ENCODE assay signal across 10 cellular contexts in the genomic region with DNA sequence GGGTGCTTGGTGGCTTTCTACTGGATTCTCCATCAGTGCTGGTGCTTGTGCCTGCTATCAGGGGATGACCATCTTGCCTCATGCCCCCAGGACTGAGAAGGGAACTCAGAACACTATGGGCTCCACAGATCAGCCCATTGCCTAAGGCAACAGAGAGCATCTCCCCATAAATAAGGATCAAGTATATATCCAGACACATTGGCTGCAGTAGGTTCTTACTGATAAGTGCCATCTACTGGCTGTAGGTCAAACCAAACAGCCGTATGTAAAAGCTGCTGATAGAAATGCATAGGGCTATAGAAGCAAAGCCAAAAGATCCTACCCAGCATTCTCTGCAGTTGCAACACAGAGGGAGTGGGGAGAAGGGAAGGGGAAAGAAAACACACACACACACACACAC.
DNase-seq lines count a peak whose midpoint lies in the region; ATAC-seq and TF ChIP-seq lines count a peak whose summit lies in the region.
"Had no signal": no experiment of that assay in that cellular context is flagged by ENCODE, and none has a peak within 500 bp of the region (broad histone marks: within the 10 kb centered on the region; RNA-seq: fewer than 3 reads in every experiment).

No MANE protein-coding gene starts in this region.

- no peak overlapping the region for H3K4me2 ChIP-seq in GM23338

- H2AFZ ChIP-seq in GM23338: no peak overlapping the region

- no peak overlapping the region; the same call in 1 of the 2 replicates for H3K27ac Mint-ChIP-seq in GM23338

- no peaks in the 10 kb centered on the region for H3K27me3 ChIP-seq in GM23338 (ENCODE audit: insufficient read depth)
- no peaks in the 10 kb centered on the region for H3K27me3 ChIP-seq in iPS DF 6.9 (ENCODE audit: control insufficient read depth, insufficient read depth, low read length)
- H3K27me3 ChIP-seq in gastrocnemius medialis: no peaks in the 10 kb centered on the region
- no peaks in the 10 kb centered on the region for H3K27me3 ChIP-seq in ascending aorta
- H3K27me3 ChIP-seq: neutrophil had no signal

- H3K4me3 ChIP-seq in GM23338: no peak overlapping the region
- no peak overlapping the region for H3K4me3 ChIP-seq in iPS DF 6.9 (ENCODE audit: low read length)
- H3K4me3 ChIP-seq in gastrocnemius medialis: no peak overlapping the region
- H3K4me3 ChIP-seq in ascending aorta: no peak overlapping the region

- H3K36me3 ChIP-seq in GM23338 (ENCODE audit: insufficient read depth) (no peaks in the 10 kb centered on the region; the same call in 1 of the 2 replicates), iPS DF 6.9 (ENCODE audit: control insufficient read depth, insufficient read depth, low read length) (no peaks in the 10 kb centered on the region), gastrocnemius medialis (no peaks in the 10 kb centered on the region), ascending aorta (no peaks in the 10 kb centered on the region)

- WGBS in iPS DF 6.9 (ENCODE audit: insufficient coverage, insufficient read length): no CpG with 5 or more reads among the region's 1 CpG

- TF ChIP-seq CTCF in GM12873 (IDR thresholded peaks at IDR 0.05; ENCODE audit: insufficient read depth, low read depth, low read length, missing control alignments): peak; percentile 49
- TF ChIP-seq CTCF in GM23338 (conservative IDR thresholded peaks at IDR 0.05; ENCODE audit: low read depth in 2 of 2): peak; percentile 51 to 66
- no peak for TF ChIP-seq CTCF in gastrocnemius medialis (IDR thresholded peaks at IDR 0.05 in 4 of 5, conservative IDR thresholded peaks at IDR 0.05 in 1 of 5)
- no peak for TF ChIP-seq CTCF in ascending aorta (IDR thresholded peaks at IDR 0.05)

- no peak overlapping the region for H3K4me3 Mint-ChIP-seq in GM23338
- H3K4me3 Mint-ChIP-seq: central memory CD8-positive, alpha-beta T cell had no signal

- peak; percentile 35 for DNase-seq in GM23338 (ENCODE audit: low spot score)
- peak; percentile 49 for DNase-seq in NCI-H69 (lab: John Stamatoyannopoulos, UW)
- DNase-seq in iPS DF 6.9 (ENCODE audit: low read depth, low spot score): peak; percentile 5
- DNase-seq in gastrocnemius medialis: no peak
- no peak for DNase-seq in cerebellar nuclear complex (lab: John Stamatoyannopoulos, UW)
- no peak for DNase-seq in ascending aorta (ENCODE audit: low spot score in 2 of 2)

- no peak overlapping the region for H3K27ac ChIP-seq in GM23338 (ENCODE audit: low read depth)
- no peak overlapping the region for H3K27ac ChIP-seq in iPS DF 6.9 (ENCODE audit: low read length)
- H3K27ac ChIP-seq in gastrocnemius medialis: no peak overlapping the region
- H3K27ac ChIP-seq in ascending aorta: no peak overlapping the region
- H3K27ac ChIP-seq: neutrophil had no signal

- no peaks in the 10 kb centered on the region for H3K9me3 ChIP-seq in iPS DF 6.9 (ENCODE audit: control insufficient read depth, insufficient read depth, low read length)
- no peaks in the 10 kb centered on the region for H3K9me3 ChIP-seq in gastrocnemius medialis
- H3K9me3 ChIP-seq in ascending aorta: no peaks in the 10 kb centered on the region
- H3K9me3 ChIP-seq: neutrophil had no signal

- H3K79me2 ChIP-seq in GM23338 (replicated peaks; ENCODE audit: insufficient read depth): no peaks in the 10 kb centered on the region

- H3K9me3 Mint-ChIP-seq in GM23338: peaks cover 4% of the 10 kb centered on the region

- H3K27me3 Mint-ChIP-seq in GM23338 (ENCODE audit: insufficient read depth, low read depth, poor library complexity): no peaks in the 10 kb centered on the region
- H3K27me3 Mint-ChIP-seq: central memory CD8-positive, alpha-beta T cell had no signal

- no peak for TF ChIP-seq POLR2A in gastrocnemius medialis (IDR thresholded peaks at IDR 0.05)

- H3K4me1 ChIP-seq in GM23338 (ENCODE audit: insufficient read depth) (peaks cover 2% of the 10 kb centered on the region; the same call in 1 of the 2 replicates), iPS DF 6.9 (ENCODE audit: control insufficient read depth, insufficient read depth, low read length) (0 out of 2 replicates have a peak, but pooled peaks cover 2% of the 10 kb centered on the region), gastrocnemius medialis (no peaks in the 10 kb centered on the region), ascending aorta (no peaks in the 10 kb centered on the region)

- H3K9me2 ChIP-seq in GM23338 (ENCODE audit: insufficient read depth): no peaks in the 10 kb centered on the region

- H3F3A ChIP-seq in GM23338 (replicated peaks; ENCODE audit: low read depth): no peaks in the 10 kb centered on the region

- H4K20me1 ChIP-seq in GM23338 (replicated peaks; ENCODE audit: insufficient read depth): no peaks in the 10 kb centered on the region

- peaks cover 11% of the 10 kb centered on the region for H3K4me1 Mint-ChIP-seq in GM23338
- H3K4me1 Mint-ChIP-seq: central memory CD8-positive, alpha-beta T cell had no signal

- in situ Hi-C loops in gastrocnemius medialis (cut with MboI; ENCODE audit: low sequenced_read_pairs in 4 of 4): no loop called here

- ATAC-seq in GM23338: peak; percentile 93
- ATAC-seq in gastrocnemius medialis: no peak
- ATAC-seq in HG03097 (IDR thresholded peaks at IDR 0.05; ENCODE audit: low FRiP score, unreplicated experiment): no peak

- intact Hi-C loops in gastrocnemius medialis (cut with DNase I; ENCODE audit: low total_unique reads): no loop called here
- intact Hi-C loops in ascending aorta (cut with DNase I): no loop called here

- peaks cover 13% of the 10 kb centered on the region for H3K36me3 Mint-ChIP-seq in GM23338 (ENCODE audit: low read depth)

TF ChIP-seq in GM23338, 12 proteins besides CTCF, POLR2A, EP300 and RAD21 (continues in another document):
- TF ChIP-seq EZH2phosphoT487 (IDR thresholded peaks at IDR 0.05; ENCODE audit: unreplicated experiment): no peak
- no peak for TF ChIP-seq ZNF331 (CRISPR knock-in tag; IDR thresholded peaks at IDR 0.05; ENCODE audit: low read depth)
- TF ChIP-seq, protein P1, sequence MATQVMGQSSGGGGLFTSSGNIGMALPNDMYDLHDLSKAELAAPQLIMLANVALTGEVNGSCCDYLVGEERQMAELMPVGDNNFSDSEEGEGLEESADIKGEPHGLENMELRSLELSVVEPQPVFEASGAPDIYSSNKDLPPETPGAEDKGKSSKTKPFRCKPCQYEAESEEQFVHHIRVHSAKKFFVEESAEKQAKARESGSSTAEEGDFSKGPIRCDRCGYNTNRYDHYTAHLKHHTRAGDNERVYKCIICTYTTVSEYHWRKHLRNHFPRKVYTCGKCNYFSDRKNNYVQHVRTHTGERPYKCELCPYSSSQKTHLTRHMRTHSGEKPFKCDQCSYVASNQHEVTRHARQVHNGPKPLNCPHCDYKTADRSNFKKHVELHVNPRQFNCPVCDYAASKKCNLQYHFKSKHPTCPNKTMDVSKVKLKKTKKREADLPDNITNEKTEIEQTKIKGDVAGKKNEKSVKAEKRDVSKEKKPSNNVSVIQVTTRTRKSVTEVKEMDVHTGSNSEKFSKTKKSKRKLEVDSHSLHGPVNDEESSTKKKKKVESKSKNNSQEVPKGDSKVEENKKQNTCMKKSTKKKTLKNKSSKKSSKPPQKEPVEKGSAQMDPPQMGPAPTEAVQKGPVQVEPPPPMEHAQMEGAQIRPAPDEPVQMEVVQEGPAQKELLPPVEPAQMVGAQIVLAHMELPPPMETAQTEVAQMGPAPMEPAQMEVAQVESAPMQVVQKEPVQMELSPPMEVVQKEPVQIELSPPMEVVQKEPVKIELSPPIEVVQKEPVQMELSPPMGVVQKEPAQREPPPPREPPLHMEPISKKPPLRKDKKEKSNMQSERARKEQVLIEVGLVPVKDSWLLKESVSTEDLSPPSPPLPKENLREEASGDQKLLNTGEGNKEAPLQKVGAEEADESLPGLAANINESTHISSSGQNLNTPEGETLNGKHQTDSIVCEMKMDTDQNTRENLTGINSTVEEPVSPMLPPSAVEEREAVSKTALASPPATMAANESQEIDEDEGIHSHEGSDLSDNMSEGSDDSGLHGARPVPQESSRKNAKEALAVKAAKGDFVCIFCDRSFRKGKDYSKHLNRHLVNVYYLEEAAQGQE (IDR thresholded peaks at IDR 0.05; ENCODE audit: unreplicated experiment): no peak
- TF ChIP-seq STAT1 (IDR thresholded peaks at IDR 0.05; ENCODE audit: unreplicated experiment): no peak
- TF ChIP-seq CREB1 (CRISPR knock-in tag; IDR thresholded peaks at IDR 0.05; ENCODE audit: low read depth): no peak
- no peak for TF ChIP-seq ZNF114 (CRISPR knock-in tag; IDR thresholded peaks at IDR 0.05)
- TF ChIP-seq NANOG (IDR thresholded peaks at IDR 0.05; ENCODE audit: borderline replicate concordance): no peak
- TF ChIP-seq, protein P2, sequence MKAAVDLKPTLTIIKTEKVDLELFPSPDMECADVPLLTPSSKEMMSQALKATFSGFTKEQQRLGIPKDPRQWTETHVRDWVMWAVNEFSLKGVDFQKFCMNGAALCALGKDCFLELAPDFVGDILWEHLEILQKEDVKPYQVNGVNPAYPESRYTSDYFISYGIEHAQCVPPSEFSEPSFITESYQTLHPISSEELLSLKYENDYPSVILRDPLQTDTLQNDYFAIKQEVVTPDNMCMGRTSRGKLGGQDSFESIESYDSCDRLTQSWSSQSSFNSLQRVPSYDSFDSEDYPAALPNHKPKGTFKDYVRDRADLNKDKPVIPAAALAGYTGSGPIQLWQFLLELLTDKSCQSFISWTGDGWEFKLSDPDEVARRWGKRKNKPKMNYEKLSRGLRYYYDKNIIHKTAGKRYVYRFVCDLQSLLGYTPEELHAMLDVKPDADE (IDR thresholded peaks at IDR 0.05): no peak

Comparison
In these comparisons a context has a peak if more than half of its experiments do, and no peak if none do; other contexts are left out.
1. CTCF ChIP-seq: peak in GM12873 (single experiment) and GM23338 (2 of 2); none in gastrocnemius medialis (0 of 5) and ascending aorta (0 of 3).
2. DNase-seq: peak in GM23338 (single experiment), NCI-H69 (single experiment) and iPS DF 6.9 (single experiment); none in gastrocnemius medialis (0 of 2), cerebellar nuclear complex (0 of 2) and ascending aorta (0 of 2).